In the genomic region with DNA sequence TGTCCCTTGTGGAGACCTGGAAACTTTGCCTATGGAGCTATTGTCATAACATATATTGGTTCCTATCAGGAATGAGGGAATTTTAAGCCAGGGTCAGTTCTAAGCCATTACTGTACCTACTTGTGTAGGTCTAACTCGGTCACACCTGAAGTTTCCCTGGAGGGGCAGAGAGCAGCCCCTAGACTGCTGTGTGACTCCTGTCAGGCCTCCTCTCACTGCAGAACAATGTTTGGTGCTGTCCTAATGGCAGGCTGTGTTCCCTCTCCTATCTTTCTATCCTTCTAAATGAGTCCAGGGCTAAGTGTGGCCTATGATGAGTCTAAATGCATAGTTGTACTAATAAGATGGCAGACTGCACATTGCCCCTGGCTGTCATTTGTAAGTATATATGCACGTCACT, we compare ENCODE assay signal across 28 cellular contexts. TPM values are rescaled to one million over a fixed set of nuclear protein-coding genes. Genes with fewer than 3 reads are reported as not detected.
"Had no signal": no experiment of that assay in that cellular context is flagged by ENCODE, and none has a peak within 500 bp of the region (broad histone marks: within the 10 kb centered on the region; RNA-seq: fewer than 3 reads in every experiment).

No MANE protein-coding gene starts in this region.

- H3K36me3 Mint-ChIP-seq: memory B cell; stimulated activated memory B cell treated with anti-CD40 and anti-IgM and Interleukin-4, amounts not matched to agents 10 μg/mL and 1 μg/mL and 100 μg/mL, for 72 hours had no signal

- H3K27ac ChIP-seq: gastrocnemius medialis, pancreas, thoracic aorta, tibial nerve, upper lobe of left lung had no signal

- H3K4me3 Mint-ChIP-seq: memory B cell; natural killer cell; stimulated activated memory B cell treated with anti-CD40 and anti-IgM and Interleukin-4, amounts not matched to agents 10 μg/mL and 1 μg/mL and 100 μg/mL, for 72 hours; stimulated activated naive CD8-positive, alpha-beta T cell treated with anti-CD3 and anti-CD28 coated beads, Interleukin-15, Interleukin-2, amounts not matched to agents 100 ng/mL and 50 ng/mL, for 24 hours had no signal

- H3K4me1 ChIP-seq: gastrocnemius medialis, pancreas had no signal

- H3K27me3 ChIP-seq: gastrocnemius medialis, pancreas, tibial nerve, upper lobe of left lung had no signal

- H3K36me3 ChIP-seq: gastrocnemius medialis, pancreas, thoracic aorta, tibial nerve, upper lobe of left lung had no signal

- H3K27ac Mint-ChIP-seq: memory B cell; natural killer cell; stimulated activated memory B cell treated with anti-CD40 and anti-IgM and Interleukin-4, amounts not matched to agents 10 μg/mL and 1 μg/mL and 100 μg/mL, for 72 hours; stimulated activated naive CD8-positive, alpha-beta T cell treated with anti-CD3 and anti-CD28 coated beads, Interleukin-15, Interleukin-2, amounts not matched to agents 100 ng/mL and 50 ng/mL, for 24 hours had no signal

- H3K9me3 ChIP-seq: gastrocnemius medialis, pancreas, thoracic aorta, tibial nerve, upper lobe of left lung had no signal

- H3K4me3 ChIP-seq: gastrocnemius medialis, lung, pancreas, thoracic aorta, tibial nerve, upper lobe of left lung had no signal

- H3K9me3 Mint-ChIP-seq: stimulated activated memory B cell treated with anti-CD40 and anti-IgM and Interleukin-4, amounts not matched to agents 10 μg/mL and 1 μg/mL and 100 μg/mL, for 72 hours; stimulated activated naive CD8-positive, alpha-beta T cell treated with anti-CD3 and anti-CD28 coated beads, Interleukin-15, Interleukin-2, amounts not matched to agents 100 ng/mL and 50 ng/mL, for 24 hours had no signal

- H3K27me3 Mint-ChIP-seq: stimulated activated memory B cell treated with anti-CD40 and anti-IgM and Interleukin-4, amounts not matched to agents 10 μg/mL and 1 μg/mL and 100 μg/mL, for 72 hours; stimulated activated naive CD8-positive, alpha-beta T cell treated with anti-CD3 and anti-CD28 coated beads, Interleukin-15, Interleukin-2, amounts not matched to agents 100 ng/mL and 50 ng/mL, for 24 hours had no signal

- DNase-seq: cerebellar nuclear complex; cortex of kidney; effector CD4-positive, alpha-beta T cell; gastrocnemius medialis; left cardiac atrium; left ventricle myocardium superior; natural killer cell; occipital lobe; pancreas; retina; stimulated activated CD4-positive, alpha-beta T cell treated with anti-CD3 and anti-CD28 coated beads, Interleukin-2, amount 100 ng/mL, for 24 hours; stimulated activated CD4-positive, alpha-beta T cell treated with anti-CD3 and anti-CD28 coated beads, Interleukin-4, amount 100 ng/mL, for 24 hours; upper lobe of left lung had no signal

- H3K4me1 Mint-ChIP-seq: memory B cell; natural killer cell; stimulated activated memory B cell treated with anti-CD40 and anti-IgM and Interleukin-4, amounts not matched to agents 10 μg/mL and 1 μg/mL and 100 μg/mL, for 72 hours had no signal

RNA-seq across cellular contexts. Expression of gene MBL2, which starts 14.2 kb away (rescaled TPM):
- total RNA-seq: dermis microvascular lymphatic vessel endothelial cell, glomerular endothelial cell, kidney epithelial cell, left cardiac atrium, left ventricle myocardium superior, mononuclear cell, natural killer cell, occipital lobe, posterior vena cava, pulmonary artery endothelial cell, sciatic nerve, thoracic aorta had no signal
- polyA plus RNA-seq: esophagus, lung, neural cell, pancreas had no signal
